24 cellular contexts compared by ENCODE assay signal in the genomic region with DNA sequence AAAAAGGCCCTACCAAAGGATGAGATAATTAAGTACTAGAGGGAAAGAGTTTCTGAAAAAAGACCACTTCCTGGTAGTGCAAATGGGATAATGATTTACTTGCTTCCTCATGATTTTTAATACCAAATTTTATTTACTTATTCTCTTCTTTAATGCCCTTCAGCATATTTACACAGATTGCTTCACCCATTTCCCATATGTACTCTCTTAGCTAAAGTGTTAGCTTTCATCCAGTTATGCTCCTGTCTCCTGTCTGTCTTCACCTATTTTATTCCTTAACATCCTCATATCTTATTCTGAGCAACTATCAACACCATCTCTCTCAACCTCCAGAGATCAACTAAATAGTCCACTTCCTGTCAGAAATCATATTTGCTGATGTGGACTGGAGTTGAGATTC.
"Had no signal": no experiment of that assay in that cellular context is flagged by ENCODE, and none has a peak within 500 bp of the region (broad histone marks: within the 10 kb centered on the region; RNA-seq: fewer than 3 reads in every experiment).

No MANE protein-coding gene starts in this region.

- H3K27me3 ChIP-seq: ascending aorta, body of pancreas had no signal

- DNase-seq: activated CD4-positive, alpha-beta memory T cell treated with anti-CD3 and anti-CD28 coated beads for 36 hours; activated CD4-positive, alpha-beta T cell treated with anti-CD3 and anti-CD28 coated beads, Interleukin-2, amount 10 ng/mL, durations not matched to agents 7 days and 5 days; activated CD4-positive, CD25-positive, alpha-beta regulatory T cell; activated CD8-positive, alpha-beta memory T cell treated with anti-CD3 and anti-CD28 coated beads for 24 hours; activated effector memory CD4-positive, alpha-beta T cell treated with anti-CD3 and anti-CD28 coated beads, Interleukin-2, amount 50 U/mL, for 16 hours; activated naive CD4-positive, alpha-beta T cell treated with Interleukin-2 at 50 U/mL for 16 hours; activated naive CD8-positive, alpha-beta T cell treated with anti-CD3 and anti-CD28 coated beads, Interleukin-2, amount 50 U/mL, for 24 hours; activated T-cell treated with anti-CD3 and anti-CD28 coated beads, Interleukin-2, amount 50 U/mL, for 4 hours; amniotic stem cell; body of pancreas; central memory CD4-positive, alpha-beta T cell; Kasumi-1; KBM-7; NCI-H1048; NCI-H146; NCI-H1930; NCI-H226; NCI-H526; NCI-H82; SHP77 treated with DMSO at 0.1 percent for 48 hours; T-helper 17 cell; T-helper 9 cell had no signal

- ATAC-seq: activated naive CD4-positive, alpha-beta T cell treated with anti-CD3 and anti-CD28 coated beads, Interleukin-2, amount 50 U/mL, for 72 hours; activated naive CD8-positive, alpha-beta T cell treated with anti-CD3 and anti-CD28 coated beads, Interleukin-2, amount 50 U/mL, for 24 hours; activated T-cell treated with anti-CD3 and anti-CD28 coated beads, Interleukin-2, amount 50 U/mL, for 4 hours; body of pancreas; T-helper 17 cell had no signal

- H3K9me3 ChIP-seq: ascending aorta, body of pancreas had no signal

- H3K4me3 ChIP-seq: ascending aorta, body of pancreas had no signal

- H3K27ac ChIP-seq: ascending aorta, body of pancreas had no signal

- H3K36me3 ChIP-seq: ascending aorta had no signal

- H3K4me1 ChIP-seq: ascending aorta had no signal
